8 cellular contexts compared by ENCODE assay signal in the genomic region with DNA sequence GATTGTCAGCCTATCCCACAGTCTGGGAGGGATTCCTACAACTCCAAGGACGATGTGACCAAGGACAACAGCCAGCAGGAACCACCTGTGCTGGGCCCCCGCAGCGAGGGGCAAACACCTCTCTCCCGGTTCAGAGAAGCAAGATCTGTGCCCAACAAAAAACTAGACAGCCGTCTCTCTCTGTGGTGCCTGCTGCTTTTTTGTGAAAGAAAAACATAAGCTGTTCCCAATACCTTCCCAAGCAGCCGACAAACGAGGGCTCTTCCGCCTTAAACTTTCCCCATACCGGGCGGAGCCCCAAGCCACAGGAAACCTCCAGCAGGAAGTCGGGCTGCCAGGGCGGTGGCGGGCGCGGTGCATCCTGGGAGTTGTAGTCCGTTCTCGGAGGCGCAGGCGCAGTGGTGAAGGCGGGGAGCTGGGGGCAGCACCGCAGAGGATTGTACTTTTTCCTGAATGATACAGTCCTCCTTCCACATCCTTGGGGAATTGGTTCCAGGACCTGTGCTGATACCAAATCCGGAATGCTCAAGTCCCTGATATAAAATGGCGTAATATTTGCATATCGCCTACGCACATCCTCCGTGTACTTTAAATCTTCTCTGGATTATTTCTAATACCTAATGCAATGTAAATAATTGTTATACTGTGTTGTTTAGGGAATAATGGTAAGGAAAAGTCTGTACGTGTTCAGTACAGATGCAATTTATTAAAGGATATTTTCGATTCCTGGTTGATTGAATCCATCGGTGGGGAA.
DNase-seq lines count a peak whose midpoint lies in the region; ATAC-seq and TF ChIP-seq lines count a peak whose summit lies in the region.

No MANE protein-coding gene starts in this region.

- CTCF ChIA-PET in activated CD4-positive, alpha-beta T cell treated with anti-CD3 and anti-CD28 coated beads for 36 hours (lab: Charles Lee), result interaction anchor here (0.7 to 4.1 kb wide), 4 partner anchors 8 to 307 kb away, joined by 3 to 28 read pairs (median 4); no protein-coding TSS in a partner anchor

- peak; percentile 48 for ATAC-seq in HG03439 (IDR thresholded peaks at IDR 0.05; ENCODE audit: unreplicated experiment)
- peak; percentile 72 for ATAC-seq in activated CD4-positive, alpha-beta T cell treated with anti-CD3 and anti-CD28 coated beads for 36 hours

- H3K27ac ChIP-seq in cingulate gyrus (ENCODE audit: low read depth, low read length), result peak overlapping the region; percentile 99

- H3K4me3 Mint-ChIP-seq in activated CD4-positive, alpha-beta T cell treated with anti-CD3 and anti-CD28 coated beads for 36 hours, result peak overlapping the region; percentile 92

- POLR2A ChIA-PET in activated CD4-positive, alpha-beta T cell treated with anti-CD3 and anti-CD28 coated beads for 36 hours (lab: Charles Lee), result interaction anchor here (0.7 to 3.4 kb wide), 4 partner anchors 23 to 274 kb away, joined by 3 to 22 read pairs (median 8); a partner anchor contains a TSS

- intact Hi-C loops in activated CD4-positive, alpha-beta T cell treated with anti-CD3 and anti-CD28 coated beads for 36 hours (cut with DNase I, micrococcal nuclease), result loop anchor here (1.0 to 10.0 kb wide), 17 partner anchors 35 to 1093 kb away; a partner anchor contains a TSS

- peaks cover 49% of the 10 kb centered on the region for H3K4me1 Mint-ChIP-seq in activated CD4-positive, alpha-beta T cell treated with anti-CD3 and anti-CD28 coated beads for 36 hours

- peaks cover 3% of the 10 kb centered on the region for H3K36me3 Mint-ChIP-seq in activated CD4-positive, alpha-beta T cell treated with anti-CD3 and anti-CD28 coated beads for 36 hours (ENCODE audit: low read depth)

- H3K9me3 Mint-ChIP-seq in activated CD4-positive, alpha-beta T cell treated with anti-CD3 and anti-CD28 coated beads for 36 hours (ENCODE audit: low read depth), result no peaks in the 10 kb centered on the region

- no peaks in the 10 kb centered on the region for H3K27me3 Mint-ChIP-seq in activated CD4-positive, alpha-beta T cell treated with anti-CD3 and anti-CD28 coated beads for 36 hours

- peak; percentile 74 for TF ChIP-seq POLR2A in GM19193 (IDR thresholded peaks at IDR 0.05; ENCODE audit: extremely low read depth, insufficient read depth, insufficient read length)

- peak; percentile 96 for DNase-seq in Ammon's horn (ENCODE audit: low spot score)
- peak; percentile 87 for DNase-seq in NCI-H510A treated with DMSO at 0.1 percent for 48 hours (lab: John Stamatoyannopoulos, UW)
- DNase-seq in activated CD4-positive, alpha-beta T cell treated with anti-CD3 and anti-CD28 coated beads for 36 hours, result peak; percentile 95
- DNase-seq in kidney glomerular epithelial cell (lab: John Stamatoyannopoulos, UW), result peak; percentile 98
- peak; percentile 80 to 83 for DNase-seq in stimulated activated CD4-positive, alpha-beta T cell treated with anti-CD3 and anti-CD28 coated beads, Interleukin-15, amount 100 ng/mL, for 48 hours (ENCODE audit: low read depth in 2 of 2)

- H3K27ac Mint-ChIP-seq in activated CD4-positive, alpha-beta T cell treated with anti-CD3 and anti-CD28 coated beads for 36 hours, result peak overlapping the region; percentile 95

Comparison
In these comparisons a context has a peak if more than half of its experiments do, and no peak if none do; other contexts are left out.
1. Peak in every context shown above with its lines: DNase-seq, ATAC-seq and H3K27ac ChIP-seq.